14 cellular contexts compared by ENCODE assay signal in the genomic region with DNA sequence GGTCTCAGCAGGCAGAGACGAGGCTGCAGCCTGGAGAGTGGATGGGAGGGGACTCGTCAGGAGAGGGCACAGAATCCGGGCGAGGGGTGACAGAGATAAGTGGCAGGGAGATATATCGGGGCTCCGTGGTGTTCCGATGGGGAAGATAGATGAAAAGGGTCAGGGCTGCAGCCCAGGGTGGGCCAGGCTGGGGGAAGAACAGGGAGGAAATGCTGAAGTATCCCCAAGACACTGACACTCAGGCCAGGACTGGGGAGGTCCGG. TPM values are rescaled to one million over a fixed set of nuclear protein-coding genes. Genes with fewer than 3 reads are reported as not detected.
A peak's percentile ranks its signal among the peaks of the same experiment; 100 is the strongest.
DNase-seq lines count a peak whose midpoint lies in the region; ATAC-seq and TF ChIP-seq lines count a peak whose summit lies in the region.
"Had no signal": no experiment of that assay in that cellular context is flagged by ENCODE, and none has a peak within 500 bp of the region (broad histone marks: within the 10 kb centered on the region; RNA-seq: fewer than 3 reads in every experiment).

No MANE protein-coding gene starts in this region.

- H3K9me2 ChIP-seq in SK-N-SH = no peaks in the 10 kb centered on the region

- WGBS in SK-N-SH (ENCODE audit: low lambda C conversion rate) = 92% methylated on average over 8 of the region's 8 CpGs
- 76 to 83% (median 80%) methylated on average over 8 of the region's 8 CpGs for WGBS in psoas muscle, 3 donors

- CTCF ChIA-PET in SK-N-SH (lab: Yijun Ruan, JAX) (interaction anchor here (0.9 to 26.0 kb wide), 10 partner anchors 9 to 134 kb away, joined by 3 to 458 read pairs (median 5); no protein-coding TSS in a partner anchor), RWPE1 (lab: Yijun Ruan, JAX) (no interaction called here)

- ATAC-seq in SK-N-SH treated with all-trans-retinoic acid at 6 μM for 48 hours (no peak), psoas muscle (no peak), T-helper 17 cell (no peak)

- H3K4me3 ChIP-seq in SK-N-SH (ENCODE audit: low read depth in 2 of 2, low read length in 1 of 2) (peak overlapping the region in 1 of 2 experiments; percentile 44; a peak in 3 of 4 replicates), fibroblast of villous mesenchyme (ENCODE audit: low read depth, low read length) (peak overlapping the region; percentile 65), psoas muscle (no peak overlapping the region)

- H3K36me3 Mint-ChIP-seq in T-helper 17 cell (ENCODE audit: low read depth) = no peaks in the 10 kb centered on the region
- H3K36me3 Mint-ChIP-seq: memory B cell had no signal

- DNase-seq in SK-N-SH (no peak), RWPE1 (ENCODE audit: low spot score) (no peak), fibroblast of villous mesenchyme (ENCODE audit: low read depth) (no peak), psoas muscle (no peak), T-helper 17 cell (no peak), NCI-H748 (lab: John Stamatoyannopoulos, UW; ENCODE audit: unreplicated experiment) (no peak), NCI-H128 (lab: John Stamatoyannopoulos, UW; ENCODE audit: unreplicated experiment) (no peak)
- DNase-seq: COR-L47, retina had no signal

- peaks cover 29% of the 10 kb centered on the region for H3K79me2 ChIP-seq in SK-N-SH (ENCODE audit: insufficient read depth)

- H3K4me3 Mint-ChIP-seq in T-helper 17 cell = no peak overlapping the region

- no peak overlapping the region for H2AFZ ChIP-seq in SK-N-SH (ENCODE audit: low read depth)

- POLR2A ChIA-PET in SK-N-SH (lab: Yijun Ruan, JAX) = interaction anchor here (1.4 kb wide), 1 partner anchor 21 kb away, joined by 6 read pairs; no protein-coding TSS in a partner anchor
- POLR2A ChIA-PET in RWPE1 (lab: Yijun Ruan, JAX; ENCODE audit: low non-redundant PET) = no interaction called here

- H3F3A ChIP-seq in SK-N-SH (replicated peaks; ENCODE audit: insufficient read depth) = peaks cover 15% of the 10 kb centered on the region

- H3K27me3 Mint-ChIP-seq in T-helper 17 cell = no peaks in the 10 kb centered on the region

- TF ChIP-seq CTCF in SK-N-SH (IDR thresholded peaks at IDR 0.05) (no peak), RWPE1 (conservative IDR thresholded peaks at IDR 0.05; ENCODE audit: low read depth) (no peak), fibroblast of villous mesenchyme (IDR thresholded peaks at IDR 0.05; ENCODE audit: insufficient read depth, low read depth, low read length) (no peak), psoas muscle (IDR thresholded peaks at IDR 0.05) (no peak)

- no peak overlapping the region for H3K27ac Mint-ChIP-seq in T-helper 17 cell
- H3K27ac Mint-ChIP-seq: memory B cell had no signal

- H3K36me3 ChIP-seq in SK-N-SH (replicated peaks in 1 of 2; ENCODE audit: control insufficient read depth in 1 of 2, insufficient read depth in 2 of 2, low read length in 1 of 2) (peaks cover 0 to 25% of the 10 kb centered on the region in 2 experiments), psoas muscle (ENCODE audit: insufficient read depth in 1 of 2, low read depth in 1 of 2) (no peaks in the 10 kb centered on the region)

- H3K27ac ChIP-seq in SK-N-SH (ENCODE audit: low read depth in 2 of 2, low read length in 1 of 2) = peak overlapping the region in 1 of 2 experiments; percentile 56; a peak in 1 of 4 replicates
- peak overlapping the region; percentile 88 for H3K27ac ChIP-seq in RWPE1
- H3K27ac ChIP-seq in psoas muscle = peak overlapping the region; percentile 30
- H3K27ac ChIP-seq: 22Rv1, KMS-11 had no signal

- H3K4me2 ChIP-seq in SK-N-SH = peak overlapping the region; percentile 94
- H3K4me2 ChIP-seq: KMS-11 had no signal

- TF ChIP-seq EP300 in SK-N-SH (IDR thresholded peaks at IDR 0.05; ENCODE audit: borderline replicate concordance in 1 of 2, low read depth in 1 of 2, low read length in 1 of 2) = no peak

- TF ChIP-seq RAD21 in SK-N-SH (IDR thresholded peaks at IDR 0.05; ENCODE audit: low read length) = no peak

- intact Hi-C loops in psoas muscle (cut with DNase I) = loop anchor here in 1 of 2 donors (10.0 kb wide), 1 partner anchor 483 kb away; no protein-coding TSS in a partner anchor

- H3K4me1 Mint-ChIP-seq in T-helper 17 cell = peaks cover 7% of the 10 kb centered on the region

- H3K4me1 ChIP-seq in SK-N-SH (ENCODE audit: control insufficient read depth in 1 of 2, insufficient read depth in 2 of 2, low read depth in 1 of 2, low read length in 1 of 2) (peaks cover 20 to 63% of the 10 kb centered on the region in 2 experiments; a peak in 3 of 4 replicates), psoas muscle (peaks cover 28% of the 10 kb centered on the region)

- no peaks in the 10 kb centered on the region for H3K9me3 ChIP-seq in SK-N-SH
- H3K9me3 ChIP-seq in psoas muscle = no peaks in the 10 kb centered on the region
- no peaks in the 10 kb centered on the region for H3K9me3 ChIP-seq in T-helper 17 cell (ENCODE audit: control insufficient read depth, low read length, poor library complexity, severe bottlenecking)

- no peak overlapping the region for H3K9ac ChIP-seq in SK-N-SH
- H3K9ac ChIP-seq: KMS-11 had no signal

- H3K27me3 ChIP-seq in SK-N-SH (ENCODE audit: insufficient read depth) (no peaks in the 10 kb centered on the region), psoas muscle (ENCODE audit: insufficient read depth in 3 of 3, low read length in 2 of 3) (no peaks in the 10 kb centered on the region)

- H4K20me1 ChIP-seq in SK-N-SH (ENCODE audit: insufficient read depth) = no peaks in the 10 kb centered on the region; the same call in 1 of the 2 replicates

TF ChIP-seq in SK-N-SH, 30 proteins besides CTCF, POLR2A, EP300 and RAD21 (continues in another document):
- TF ChIP-seq, protein P1, sequence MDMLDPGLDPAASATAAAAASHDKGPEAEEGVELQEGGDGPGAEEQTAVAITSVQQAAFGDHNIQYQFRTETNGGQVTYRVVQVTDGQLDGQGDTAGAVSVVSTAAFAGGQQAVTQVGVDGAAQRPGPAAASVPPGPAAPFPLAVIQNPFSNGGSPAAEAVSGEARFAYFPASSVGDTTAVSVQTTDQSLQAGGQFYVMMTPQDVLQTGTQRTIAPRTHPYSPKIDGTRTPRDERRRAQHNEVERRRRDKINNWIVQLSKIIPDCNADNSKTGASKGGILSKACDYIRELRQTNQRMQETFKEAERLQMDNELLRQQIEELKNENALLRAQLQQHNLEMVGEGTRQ (IDR thresholded peaks at IDR 0.05; ENCODE audit: borderline replicate concordance, low read depth, low read length) = no peak
- no peak for TF ChIP-seq GABPA (IDR thresholded peaks at IDR 0.05; ENCODE audit: low read depth)
- TF ChIP-seq FOSL2 (IDR thresholded peaks at IDR 0.05; ENCODE audit: borderline replicate concordance, low read depth) = no peak
- TF ChIP-seq MEF2A (IDR thresholded peaks at IDR 0.05; ENCODE audit: borderline replicate concordance, low read depth) = no peak
- no peak for TF ChIP-seq FOXJ3 (CRISPR knock-in tag; IDR thresholded peaks at IDR 0.05)
- no peak for TF ChIP-seq NRF1 (IDR thresholded peaks at IDR 0.05; ENCODE audit: low read depth, low read length)
- no peak for TF ChIP-seq RFX5 (IDR thresholded peaks at IDR 0.05; ENCODE audit: low read length)

TF ChIP-seq in SK-N-SH treated with all-trans-retinoic acid at 6 μM for 48 hours, 23 proteins besides CTCF, POLR2A, EP300 and RAD21 (continues in another document):
- TF ChIP-seq PPARA (CRISPR knock-in tag; IDR thresholded peaks at IDR 0.05; ENCODE audit: borderline replicate concordance) (no peak), ARNTL (CRISPR knock-in tag; IDR thresholded peaks at IDR 0.05; ENCODE audit: borderline replicate concordance, low read depth) (no peak), TCF4 (CRISPR knock-in tag; IDR thresholded peaks at IDR 0.05; ENCODE audit: borderline replicate concordance) (no peak), ESRRG (CRISPR knock-in tag; IDR thresholded peaks at IDR 0.05) (no peak)
- TF ChIP-seq, protein P2, sequence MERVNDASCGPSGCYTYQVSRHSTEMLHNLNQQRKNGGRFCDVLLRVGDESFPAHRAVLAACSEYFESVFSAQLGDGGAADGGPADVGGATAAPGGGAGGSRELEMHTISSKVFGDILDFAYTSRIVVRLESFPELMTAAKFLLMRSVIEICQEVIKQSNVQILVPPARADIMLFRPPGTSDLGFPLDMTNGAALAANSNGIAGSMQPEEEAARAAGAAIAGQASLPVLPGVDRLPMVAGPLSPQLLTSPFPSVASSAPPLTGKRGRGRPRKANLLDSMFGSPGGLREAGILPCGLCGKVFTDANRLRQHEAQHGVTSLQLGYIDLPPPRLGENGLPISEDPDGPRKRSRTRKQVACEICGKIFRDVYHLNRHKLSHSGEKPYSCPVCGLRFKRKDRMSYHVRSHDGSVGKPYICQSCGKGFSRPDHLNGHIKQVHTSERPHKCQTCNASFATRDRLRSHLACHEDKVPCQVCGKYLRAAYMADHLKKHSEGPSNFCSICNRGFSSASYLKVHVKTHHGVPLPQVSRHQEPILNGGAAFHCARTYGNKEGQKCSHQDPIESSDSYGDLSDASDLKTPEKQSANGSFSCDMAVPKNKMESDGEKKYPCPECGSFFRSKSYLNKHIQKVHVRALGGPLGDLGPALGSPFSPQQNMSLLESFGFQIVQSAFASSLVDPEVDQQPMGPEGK (CRISPR knock-in tag; IDR thresholded peaks at IDR 0.05; ENCODE audit: borderline replicate concordance) = no peak

RNA-seq across cellular contexts. Expression of gene LGALS3BP, which starts 2.1 kb away (rescaled TPM):
- 272 and 579 TPM in 2 replicates for polyA plus RNA-seq in SK-N-SH (2012; rRNA removed)
- polyA plus RNA-seq in SK-N-SH (2012; cell fraction: cytosol; rRNA removed) = 169 and 266 TPM in 2 replicates
- polyA plus RNA-seq in SK-N-SH (2012; cell fraction: nucleus; rRNA removed) = 757 and 838 TPM in 2 replicates
- 297 and 325 TPM in 2 replicates for total RNA-seq in fibroblast of villous mesenchyme
- total RNA-seq in psoas muscle = 10 to 100 TPM; 12.9 to 35.5 (median 22.0) TPM
- polyA plus RNA-seq in psoas muscle = 10 to 100 TPM in 1 of 3 donors, 1 to 10 TPM in 2; 8.9 to 14.9 (median 8.9) TPM
- 10 to 100 TPM; 31.7 to 45.2 TPM for total RNA-seq in T-helper 17 cell

RNA-seq across cellular contexts. Expression of gene CANT1, which starts 32.0 kb away (rescaled TPM):
- polyA plus RNA-seq in SK-N-SH (2012; rRNA removed) (83.8 and 87.4 TPM in 2 replicates), psoas muscle (10 to 100 TPM; 10.2 to 34.3 (median 29.5) TPM)
- polyA plus RNA-seq in SK-N-SH (2012; cell fraction: cytosol; rRNA removed) = 47.2 and 67.5 TPM in 2 replicates
- polyA plus RNA-seq in SK-N-SH (2012; cell fraction: nucleus; rRNA removed) = 55.9 and 68.2 TPM in 2 replicates
- total RNA-seq in fibroblast of villous mesenchyme (49.6 and 63.9 TPM in 2 replicates), psoas muscle (10 to 100 TPM; 19.1 to 27.7 (median 21.0) TPM), T-helper 17 cell (10 to 100 TPM; 47.8 to 50.2 TPM)

RNA-seq across cellular contexts. Expression of gene C1QTNF1, which starts 46.4 kb away (rescaled TPM):
- 11.6 and 14.3 TPM in 2 replicates for polyA plus RNA-seq in SK-N-SH (2012; rRNA removed)
- 5.3 and 10.0 TPM in 2 replicates for polyA plus RNA-seq in SK-N-SH (2012; cell fraction: cytosol; rRNA removed)
- 9.1 and 10.1 TPM in 2 replicates for polyA plus RNA-seq in SK-N-SH (2012; cell fraction: nucleus; rRNA removed)
- total RNA-seq in fibroblast of villous mesenchyme = 28.3 and 63.5 TPM in 2 replicates
- 10 to 100 TPM; 10.5 to 22.8 (median 16.9) TPM for total RNA-seq in psoas muscle
- 10 to 100 TPM; 12.2 to 22.6 (median 16.4) TPM for polyA plus RNA-seq in psoas muscle
- total RNA-seq in T-helper 17 cell = under 1 TPM in 1 of 2 donors, not detected in 1; 0.13 TPM
- total RNA-seq: T-helper 2 cell treated with Interferon-gamma antibody and Interleukin-4, amounts not matched to agents 100 ng/mL and 5 ng/mL, for 36 hours had no signal

RNA-seq across cellular contexts. Expression of gene TIMP2, which starts 52.4 kb away (rescaled TPM):
- 256 and 441 TPM in 2 replicates for polyA plus RNA-seq in SK-N-SH (2012; rRNA removed)
- polyA plus RNA-seq in SK-N-SH (2012; cell fraction: cytosol; rRNA removed) = 528 and 616 TPM in 2 replicates
- polyA plus RNA-seq in SK-N-SH (2012; cell fraction: nucleus; rRNA removed) = 334 and 427 TPM in 2 replicates
- total RNA-seq in fibroblast of villous mesenchyme = 157 and 189 TPM in 2 replicates
- 10 to 100 TPM; 18.5 to 53.6 (median 25.2) TPM for total RNA-seq in psoas muscle
- 10 to 100 TPM; 10.3 to 12.7 (median 10.6) TPM for polyA plus RNA-seq in psoas muscle
- 1 to 10 TPM; 4.1 to 6.7 TPM for total RNA-seq in T-helper 17 cell

Comparison
In these comparisons a context has a peak if more than half of its experiments do, and no peak if none do; other contexts are left out.
1. RNA of gene C1QTNF1, which starts 46.4 kb away (total RNA-seq): 28.3 to 63.5 TPM in fibroblast of villous mesenchyme and 10.5 to 22.8 TPM in psoas muscle; 0.13 TPM in T-helper 17 cell; every median in the first group is over 10 times any median in the second.